ENCODE assay signal across 8 cellular contexts in genomic region chr5:181243020-181243520, GRCh38. TPM values are rescaled to one million over a fixed set of nuclear protein-coding genes. Genes with fewer than 3 reads are reported as not detected.
A peak's percentile ranks its signal among the peaks of the same experiment; 100 is the strongest.
DNase-seq lines count a peak whose midpoint lies in the region; ATAC-seq, FAIRE-seq and TF ChIP-seq lines count a peak whose summit lies in the region.

No MANE protein-coding gene starts in this region.

- 0 to 2% (median 1%) methylated on average over 18 to 22 of the region's 22 CpGs for WGBS in spleen, 5 donors

- peak overlapping the region; percentile 100 for H3K27ac Mint-ChIP-seq in activated CD8-positive, alpha-beta T cell treated with anti-CD3 and anti-CD28 coated beads for 36 hours

- no peak for FAIRE-seq in GM12892 (lab: Jason Lieb, UNC)

- H3K9me3 ChIP-seq in HAP-1 (no peaks in the 10 kb centered on the region), spleen (no peaks in the 10 kb centered on the region)

- in situ Hi-C loops in HAP-1 (cut with MboI; ENCODE audit: low sequenced_read_pairs), result no loop called here

- H3K27me3 ChIP-seq in HAP-1 (ENCODE audit: low read depth), result no peaks in the 10 kb centered on the region
- no peaks in the 10 kb centered on the region for H3K27me3 ChIP-seq in spleen (replicated peaks in 1 of 7)

- H3K4me1 Mint-ChIP-seq in activated CD8-positive, alpha-beta T cell treated with anti-CD3 and anti-CD28 coated beads for 36 hours (ENCODE audit: low read depth), result peaks cover 41% of the 10 kb centered on the region

- no peak for ATAC-seq in activated CD8-positive, alpha-beta T cell treated with anti-CD3 and anti-CD28 coated beads for 36 hours
- ATAC-seq in GM19023 (IDR thresholded peaks at IDR 0.05; ENCODE audit: unreplicated experiment), result no peak

- intact Hi-C loops in activated CD8-positive, alpha-beta T cell treated with anti-CD3 and anti-CD28 coated beads for 36 hours (cut with micrococcal nuclease), result loop anchor here (2.0 kb wide), 1 partner anchor 18 kb away; no protein-coding TSS in a partner anchor
- intact Hi-C loops in spleen (cut with DNase I; ENCODE audit: low total_unique reads), result loop anchor here (5.0 kb wide), 1 partner anchor 51 kb away; no protein-coding TSS in a partner anchor

- H3K36me3 Mint-ChIP-seq in activated CD8-positive, alpha-beta T cell treated with anti-CD3 and anti-CD28 coated beads for 36 hours (ENCODE audit: low read depth), result peaks cover 69% of the 10 kb centered on the region

- no peak for DNase-seq in HAP-1 (ENCODE audit: low spot score in 2 of 2)
- DNase-seq in activated CD8-positive, alpha-beta T cell treated with anti-CD3 and anti-CD28 coated beads for 36 hours, result no peak
- no peak for DNase-seq in spleen
- DNase-seq in HCEC 1CT, result no peak
- no peak for DNase-seq in KG1 (lab: John Stamatoyannopoulos, UW)
- DNase-seq in GM12892 (ENCODE audit: insufficient read length), result no peak

- no peaks in the 10 kb centered on the region for H3K9me3 Mint-ChIP-seq in activated CD8-positive, alpha-beta T cell treated with anti-CD3 and anti-CD28 coated beads for 36 hours

- peaks cover 54% of the 10 kb centered on the region for H3K36me3 ChIP-seq in HAP-1 (replicated peaks)
- peaks cover 10 to 46% (median 42%) of the 10 kb centered on the region in 6 donors for H3K36me3 ChIP-seq in spleen

- no peak for TF ChIP-seq POLR2A in spleen (IDR thresholded peaks at IDR 0.05)
- TF ChIP-seq POLR2A in GM12892 (IDR thresholded peaks at IDR 0.05; ENCODE audit: low read depth, low read length), result no peak

- peaks cover 18% of the 10 kb centered on the region for H3K4me1 ChIP-seq in HAP-1
- H3K4me1 ChIP-seq in spleen, result peaks cover 38 to 89% (median 69%) of the 10 kb centered on the region in 6 donors

- H3K27ac ChIP-seq in spleen, result peak overlapping the region; percentile 87 to 98 (median 94)

- peak overlapping the region; percentile 85 for H3K4me3 ChIP-seq in HAP-1
- peak overlapping the region; percentile 96 for H3K4me3 ChIP-seq in iPS-11a (ENCODE audit: low read depth, low read length)
- H3K4me3 ChIP-seq in spleen, result peak overlapping the region; percentile 61 to 96 (median 82)

- CTCF ChIA-PET in activated CD8-positive, alpha-beta T cell treated with anti-CD3 and anti-CD28 coated beads for 36 hours (lab: Charles Lee), result interaction anchor here (0.8 kb wide), 1 partner anchor 80 kb away, joined by 3 read pairs; no protein-coding TSS in a partner anchor

- H3K4me3 Mint-ChIP-seq in activated CD8-positive, alpha-beta T cell treated with anti-CD3 and anti-CD28 coated beads for 36 hours, result peak overlapping the region; percentile 99

- POLR2A ChIA-PET in activated CD8-positive, alpha-beta T cell treated with anti-CD3 and anti-CD28 coated beads for 36 hours (lab: Charles Lee), result interaction anchor here (1.2 to 35.9 kb wide), 7 partner anchors 6 to 432 kb away, joined by 3 to 746 read pairs (median 34); partner anchors contain the start of genes RACK1, TRIM41 and TRIM52

- no peaks in the 10 kb centered on the region for H3K27me3 Mint-ChIP-seq in activated CD8-positive, alpha-beta T cell treated with anti-CD3 and anti-CD28 coated beads for 36 hours

- TF ChIP-seq CTCF in activated CD8-positive, alpha-beta T cell treated with anti-CD3 and anti-CD28 coated beads for 36 hours (IDR thresholded peaks at IDR 0.05), result no peak
- TF ChIP-seq CTCF in spleen (IDR thresholded peaks at IDR 0.05 in 8 of 11, conservative IDR thresholded peaks at IDR 0.05 in 3 of 11), result no peak

RNA-seq across cellular contexts. Expression of gene RACK1, which starts 0.6 kb away (rescaled TPM):
- total RNA-seq in activated CD8-positive, alpha-beta T cell treated with anti-CD3 and anti-CD28 coated beads for 36 hours, result 1,000 to 10,000 TPM; 2,759 to 2,801 TPM
- 1,000 to 10,000 TPM; 1,202 to 2,949 (median 1,651) TPM for total RNA-seq in spleen
- polyA plus RNA-seq in spleen, result 1,000 to 10,000 TPM; 2,379 to 3,598 (median 2,966) TPM
- 3,646 TPM for polyA plus RNA-seq in GM12892 (2012; ENCODE audit: missing spikeins)

RNA-seq across cellular contexts. Expression of gene TRIM52, which starts 17.9 kb away (rescaled TPM):
- total RNA-seq in activated CD8-positive, alpha-beta T cell treated with anti-CD3 and anti-CD28 coated beads for 36 hours, result 10 to 100 TPM; 13.2 to 13.8 TPM
- 10 to 100 TPM; 18.9 to 44.0 (median 22.5) TPM for total RNA-seq in spleen
- polyA plus RNA-seq in spleen, result 10 to 100 TPM; 11.6 to 19.7 (median 18.4) TPM
- 13.4 TPM for polyA plus RNA-seq in GM12892 (2012; ENCODE audit: missing spikeins)

RNA-seq across cellular contexts. Expression of gene TRIM41, which starts 20.0 kb away (rescaled TPM):
- 10 to 100 TPM; 30.6 to 31.5 TPM for total RNA-seq in activated CD8-positive, alpha-beta T cell treated with anti-CD3 and anti-CD28 coated beads for 36 hours
- total RNA-seq in spleen, result 10 to 100 TPM; 14.3 to 34.1 (median 26.6) TPM
- 10 to 100 TPM; 12.5 to 25.0 (median 24.1) TPM for polyA plus RNA-seq in spleen
- polyA plus RNA-seq in GM12892 (2012; ENCODE audit: missing spikeins), result 12.2 TPM

RNA-seq across cellular contexts. Expression of gene TRIM7, which starts 38.1 kb away (rescaled TPM):
- 1 to 10 TPM; 1.1 to 3.0 TPM for total RNA-seq in activated CD8-positive, alpha-beta T cell treated with anti-CD3 and anti-CD28 coated beads for 36 hours
- total RNA-seq in spleen, result 1 to 10 TPM in 6 of 7 donors, under 1 TPM in 1; 0.81 to 3.9 (median 1.9) TPM
- polyA plus RNA-seq in spleen, result 1 to 10 TPM; 1.0 to 1.3 (median 1.2) TPM
- 0.70 TPM for polyA plus RNA-seq in GM12892 (2012; ENCODE audit: missing spikeins)
